1 cellular context compared by ENCODE assay signal in genomic region chr14:28596336-28596735, GRCh38.
TF ChIP-seq lines count a peak whose summit lies in the region.

No MANE protein-coding gene starts in this region.

TF ChIP-seq in SK-N-SH treated with all-trans-retinoic acid at 6 μM for 48 hours, 23 proteins besides CTCF, POLR2A, EP300 and RAD21 (continued from another document):
- no peak for TF ChIP-seq TSHZ2 (CRISPR knock-in tag; IDR thresholded peaks at IDR 0.05)
- TF ChIP-seq TOX (CRISPR knock-in tag; IDR thresholded peaks at IDR 0.05; ENCODE audit: borderline replicate concordance) = no peak
- no peak for TF ChIP-seq ESRRG (CRISPR knock-in tag; IDR thresholded peaks at IDR 0.05)
- no peak for TF ChIP-seq TCF4 (CRISPR knock-in tag; IDR thresholded peaks at IDR 0.05; ENCODE audit: borderline replicate concordance)
- no peak for TF ChIP-seq ZNF8 (CRISPR knock-in tag; IDR thresholded peaks at IDR 0.05)
- no peak for TF ChIP-seq RARB (CRISPR knock-in tag; IDR thresholded peaks at IDR 0.05)
TF ChIP-seq in SK-N-SH treated with all-trans-retinoic acid at 6 μM for 48 hours: peak in this region for 0.
